1 cellular context compared by ENCODE assay signal in the genomic region with DNA sequence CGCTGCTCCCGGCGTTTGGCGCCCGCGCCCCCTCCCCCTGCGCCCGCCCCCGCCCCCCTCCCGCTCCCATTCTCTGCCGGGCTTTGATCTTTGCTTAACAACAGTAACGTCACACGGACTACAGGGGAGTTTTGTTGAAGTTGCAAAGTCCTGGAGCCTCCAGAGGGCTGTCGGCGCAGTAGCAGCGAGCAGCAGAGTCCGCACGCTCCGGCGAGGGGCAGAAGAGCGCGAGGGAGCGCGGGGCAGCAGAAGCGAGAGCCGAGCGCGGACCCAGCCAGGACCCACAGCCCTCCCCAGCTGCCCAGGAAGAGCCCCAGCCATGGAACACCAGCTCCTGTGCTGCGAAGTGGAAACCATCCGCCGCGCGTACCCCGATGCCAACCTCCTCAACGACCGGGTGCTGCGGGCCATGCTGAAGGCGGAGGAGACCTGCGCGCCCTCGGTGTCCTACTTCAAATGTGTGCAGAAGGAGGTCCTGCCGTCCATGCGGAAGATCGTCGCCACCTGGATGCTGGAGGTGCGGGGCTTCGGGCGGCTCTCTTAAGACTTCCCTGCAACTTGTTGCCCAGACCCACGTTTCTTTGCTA.
TF ChIP-seq lines count a peak whose summit lies in the region.

A gene (plus strand): TSS at position 162 of the 587 bp plus-strand sequence. CDS start 158 bp downstream, at position 320.

TF ChIP-seq in SK-N-SH, 30 proteins besides CTCF, POLR2A, EP300 and RAD21 (continued from another document):
- peak; percentile 59 for TF ChIP-seq MXI1 (IDR thresholded peaks at IDR 0.05; ENCODE audit: low read depth, low read length)
- TF ChIP-seq, protein P1, sequence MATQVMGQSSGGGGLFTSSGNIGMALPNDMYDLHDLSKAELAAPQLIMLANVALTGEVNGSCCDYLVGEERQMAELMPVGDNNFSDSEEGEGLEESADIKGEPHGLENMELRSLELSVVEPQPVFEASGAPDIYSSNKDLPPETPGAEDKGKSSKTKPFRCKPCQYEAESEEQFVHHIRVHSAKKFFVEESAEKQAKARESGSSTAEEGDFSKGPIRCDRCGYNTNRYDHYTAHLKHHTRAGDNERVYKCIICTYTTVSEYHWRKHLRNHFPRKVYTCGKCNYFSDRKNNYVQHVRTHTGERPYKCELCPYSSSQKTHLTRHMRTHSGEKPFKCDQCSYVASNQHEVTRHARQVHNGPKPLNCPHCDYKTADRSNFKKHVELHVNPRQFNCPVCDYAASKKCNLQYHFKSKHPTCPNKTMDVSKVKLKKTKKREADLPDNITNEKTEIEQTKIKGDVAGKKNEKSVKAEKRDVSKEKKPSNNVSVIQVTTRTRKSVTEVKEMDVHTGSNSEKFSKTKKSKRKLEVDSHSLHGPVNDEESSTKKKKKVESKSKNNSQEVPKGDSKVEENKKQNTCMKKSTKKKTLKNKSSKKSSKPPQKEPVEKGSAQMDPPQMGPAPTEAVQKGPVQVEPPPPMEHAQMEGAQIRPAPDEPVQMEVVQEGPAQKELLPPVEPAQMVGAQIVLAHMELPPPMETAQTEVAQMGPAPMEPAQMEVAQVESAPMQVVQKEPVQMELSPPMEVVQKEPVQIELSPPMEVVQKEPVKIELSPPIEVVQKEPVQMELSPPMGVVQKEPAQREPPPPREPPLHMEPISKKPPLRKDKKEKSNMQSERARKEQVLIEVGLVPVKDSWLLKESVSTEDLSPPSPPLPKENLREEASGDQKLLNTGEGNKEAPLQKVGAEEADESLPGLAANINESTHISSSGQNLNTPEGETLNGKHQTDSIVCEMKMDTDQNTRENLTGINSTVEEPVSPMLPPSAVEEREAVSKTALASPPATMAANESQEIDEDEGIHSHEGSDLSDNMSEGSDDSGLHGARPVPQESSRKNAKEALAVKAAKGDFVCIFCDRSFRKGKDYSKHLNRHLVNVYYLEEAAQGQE (IDR thresholded peaks at IDR 0.05; ENCODE audit: low read depth, low read length): peak; percentile 74
- peak; percentile 97 for TF ChIP-seq TAF1 (IDR thresholded peaks at IDR 0.05; ENCODE audit: borderline replicate concordance, low read depth, low read length)
- TF ChIP-seq RFX5 (IDR thresholded peaks at IDR 0.05; ENCODE audit: low read length): peak; percentile 97
- TF ChIP-seq, protein P2, sequence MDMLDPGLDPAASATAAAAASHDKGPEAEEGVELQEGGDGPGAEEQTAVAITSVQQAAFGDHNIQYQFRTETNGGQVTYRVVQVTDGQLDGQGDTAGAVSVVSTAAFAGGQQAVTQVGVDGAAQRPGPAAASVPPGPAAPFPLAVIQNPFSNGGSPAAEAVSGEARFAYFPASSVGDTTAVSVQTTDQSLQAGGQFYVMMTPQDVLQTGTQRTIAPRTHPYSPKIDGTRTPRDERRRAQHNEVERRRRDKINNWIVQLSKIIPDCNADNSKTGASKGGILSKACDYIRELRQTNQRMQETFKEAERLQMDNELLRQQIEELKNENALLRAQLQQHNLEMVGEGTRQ (IDR thresholded peaks at IDR 0.05; ENCODE audit: borderline replicate concordance, low read depth, low read length): no peak
- TF ChIP-seq POLR2AphosphoS5 (IDR thresholded peaks at IDR 0.05; ENCODE audit: low read depth, low read length): peak; percentile 99
- no peak for TF ChIP-seq MEF2A (IDR thresholded peaks at IDR 0.05; ENCODE audit: borderline replicate concordance, low read depth)
- no peak for TF ChIP-seq EZH2phosphoT487 (IDR thresholded peaks at IDR 0.05; ENCODE audit: borderline replicate concordance, low read depth)
- TF ChIP-seq TEAD4 (IDR thresholded peaks at IDR 0.05; ENCODE audit: borderline replicate concordance, insufficient read depth): no peak
- no peak for TF ChIP-seq GABPA (IDR thresholded peaks at IDR 0.05; ENCODE audit: low read depth)
- TF ChIP-seq RXRA (IDR thresholded peaks at IDR 0.05; ENCODE audit: borderline replicate concordance, low read depth): no peak
- TF ChIP-seq FOXJ3 (CRISPR knock-in tag; IDR thresholded peaks at IDR 0.05): no peak
- no peak for TF ChIP-seq TCF12 (IDR thresholded peaks at IDR 0.05)
- no peak for TF ChIP-seq NFIC (IDR thresholded peaks at IDR 0.05; ENCODE audit: borderline replicate concordance)
- TF ChIP-seq JUND (IDR thresholded peaks at IDR 0.05): no peak
- TF ChIP-seq CHD2 (IDR thresholded peaks at IDR 0.05; ENCODE audit: low read length, partially characterized antibody): peak; percentile 28
- TF ChIP-seq YY1 (IDR thresholded peaks at IDR 0.05; ENCODE audit: low read depth): no peak
- TF ChIP-seq, protein P3, sequence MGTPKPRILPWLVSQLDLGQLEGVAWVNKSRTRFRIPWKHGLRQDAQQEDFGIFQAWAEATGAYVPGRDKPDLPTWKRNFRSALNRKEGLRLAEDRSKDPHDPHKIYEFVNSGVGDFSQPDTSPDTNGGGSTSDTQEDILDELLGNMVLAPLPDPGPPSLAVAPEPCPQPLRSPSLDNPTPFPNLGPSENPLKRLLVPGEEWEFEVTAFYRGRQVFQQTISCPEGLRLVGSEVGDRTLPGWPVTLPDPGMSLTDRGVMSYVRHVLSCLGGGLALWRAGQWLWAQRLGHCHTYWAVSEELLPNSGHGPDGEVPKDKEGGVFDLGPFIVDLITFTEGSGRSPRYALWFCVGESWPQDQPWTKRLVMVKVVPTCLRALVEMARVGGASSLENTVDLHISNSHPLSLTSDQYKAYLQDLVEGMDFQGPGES (IDR thresholded peaks at IDR 0.05; ENCODE audit: low read depth, low read length): no peak
- TF ChIP-seq SMC3 (IDR thresholded peaks at IDR 0.05; ENCODE audit: low read depth, low read length): peak; percentile 2; the same call in 1 of the 2 replicates
